Comparison of ENCODE assay signal across 1 cellular context in the genomic region with DNA sequence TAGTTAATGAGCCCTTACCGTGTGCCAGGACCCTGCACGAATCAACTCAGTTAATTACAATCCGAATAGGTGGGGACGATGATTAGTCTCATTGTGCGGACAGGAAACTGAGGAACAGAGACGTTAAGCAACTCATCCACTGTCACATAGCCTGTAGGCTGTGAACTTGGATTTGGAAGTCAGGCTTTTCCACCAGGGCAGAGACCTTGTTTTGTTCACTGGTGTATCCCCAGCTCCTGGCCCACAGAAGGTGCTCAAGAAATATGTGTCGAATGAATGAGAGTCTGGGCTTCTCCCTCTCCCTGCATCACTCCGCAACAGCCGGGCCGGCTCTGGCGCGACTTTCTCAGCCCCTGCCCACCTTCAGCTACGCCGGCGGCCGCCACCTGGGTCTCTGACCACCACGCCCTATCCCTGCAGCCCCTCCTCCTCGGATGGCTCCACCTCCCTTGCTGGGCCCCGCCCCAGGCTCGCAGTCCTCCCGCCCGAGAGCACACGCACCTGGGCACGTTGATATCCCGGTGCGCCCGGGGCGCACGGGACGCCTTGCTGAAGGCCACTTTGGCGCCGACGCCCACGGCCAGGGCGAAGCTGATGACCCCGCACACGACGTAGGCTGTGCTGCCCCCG.
A peak's percentile ranks its signal among the peaks of the same experiment; 100 is the strongest.
TF ChIP-seq lines count a peak whose summit lies in the region.

No MANE protein-coding gene starts in this region.

TF ChIP-seq in H1, 55 proteins besides CTCF, POLR2A, EP300 and RAD21:
- TF ChIP-seq CBX5 (IDR thresholded peaks at IDR 0.05; ENCODE audit: low read depth, low read length) (no peak), SIN3A (conservative IDR thresholded peaks at IDR 0.05 in 1 of 2, IDR thresholded peaks at IDR 0.05 in 1 of 2; ENCODE audit: low read depth in 1 of 2, low read length in 2 of 2) (0 out of 4 replicates have a peak, but pooled peaks of 1 of the 2 experiments have one; percentile 46), EGR1 (IDR thresholded peaks at IDR 0.05; ENCODE audit: borderline replicate concordance, low read depth, low read length) (no peak), KDM4A (IDR thresholded peaks at IDR 0.05; ENCODE audit: low read depth, low read length, severe bottlenecking) (peak; percentile 8), POLR2AphosphoS5 (IDR thresholded peaks at IDR 0.05; ENCODE audit: low read depth, low read length) (no peak), RNF2 (IDR thresholded peaks at IDR 0.05; ENCODE audit: borderline replicate concordance, low read depth, low read length, missing control alignments, poor library complexity, severe bottlenecking) (peak; percentile 53), SUZ12 (IDR thresholded peaks at IDR 0.05; ENCODE audit: low read length) (peak; percentile 62; the same call in 1 of the 2 replicates), ASH2L (IDR thresholded peaks at IDR 0.05; ENCODE audit: low read length) (peak; percentile 20), CHD1 (IDR thresholded peaks at IDR 0.05; ENCODE audit: low read depth, low read length) (no peak), SP2 (IDR thresholded peaks at IDR 0.05; ENCODE audit: low read length) (no peak), KDM1A (IDR thresholded peaks at IDR 0.05; ENCODE audit: borderline replicate concordance, low read length) (peak; percentile 40; the same call in 1 of the 2 replicates), BRCA1 (IDR thresholded peaks at IDR 0.05; ENCODE audit: low read depth, low read length) (no peak), POU5F1 (IDR thresholded peaks at IDR 0.05; ENCODE audit: low read depth, low read length) (no peak), EZH2 (IDR thresholded peaks at IDR 0.05; ENCODE audit: low read depth, low read length, severe bottlenecking) (peak; percentile 77), CEBPB (IDR thresholded peaks at IDR 0.05; ENCODE audit: low read depth, low read length) (no peak)
- TF ChIP-seq, protein P1, sequence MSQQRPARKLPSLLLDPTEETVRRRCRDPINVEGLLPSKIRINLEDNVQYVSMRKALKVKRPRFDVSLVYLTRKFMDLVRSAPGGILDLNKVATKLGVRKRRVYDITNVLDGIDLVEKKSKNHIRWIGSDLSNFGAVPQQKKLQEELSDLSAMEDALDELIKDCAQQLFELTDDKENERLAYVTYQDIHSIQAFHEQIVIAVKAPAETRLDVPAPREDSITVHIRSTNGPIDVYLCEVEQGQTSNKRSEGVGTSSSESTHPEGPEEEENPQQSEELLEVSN (IDR thresholded peaks at IDR 0.05) = peak; percentile 88
